ENCODE assay signal across 27 cellular contexts in genomic region chr15:56890038-56890437, GRCh38.
"Had no signal": no experiment of that assay in that cellular context is flagged by ENCODE, and none has a peak within 500 bp of the region (broad histone marks: within the 10 kb centered on the region; RNA-seq: fewer than 3 reads in every experiment).

No MANE protein-coding gene starts in this region.

- FAIRE-seq: colon, endometrium, endothelial cell of umbilical vein, frontal cortex had no signal

- H3K27me3 Mint-ChIP-seq: dendritic cell treated with granulocyte-macrophage colony-stimulating factor and Interleukin-4, amounts not matched to agents 40 ng/mL and 50 ng/mL, for 4 days; effector memory CD8-positive, alpha-beta T cell had no signal

- H3K27me3 ChIP-seq: colonic mucosa, dorsolateral prefrontal cortex, esophagus muscularis mucosa, esophagus squamous epithelium, foreskin keratinocyte, gastrocnemius medialis, gastroesophageal sphincter, heart left ventricle, heart right ventricle had no signal

- H3K36me3 ChIP-seq: colonic mucosa, esophagus squamous epithelium, gastrocnemius medialis, gastroesophageal sphincter had no signal

- H3K27ac Mint-ChIP-seq: dendritic cell treated with granulocyte-macrophage colony-stimulating factor and Interleukin-4, amounts not matched to agents 40 ng/mL and 50 ng/mL, for 4 days; effector memory CD8-positive, alpha-beta T cell; endodermal cell had no signal

- H3K4me3 ChIP-seq: colonic mucosa, coronary artery, dorsolateral prefrontal cortex, esophagus muscularis mucosa, esophagus squamous epithelium, gastrocnemius medialis, gastroesophageal sphincter, heart left ventricle, heart right ventricle had no signal

- H3K9me3 ChIP-seq: colonic mucosa, esophagus muscularis mucosa, esophagus squamous epithelium, gastrocnemius medialis, gastroesophageal sphincter, heart left ventricle, heart right ventricle had no signal

- ATAC-seq: effector memory CD8-positive, alpha-beta T cell; esophagus mucosa; foreskin keratinocyte; gastrocnemius medialis; gastroesophageal sphincter; heart left ventricle; heart right ventricle had no signal

- DNase-seq: colonic mucosa; cortex of kidney; dermis blood vessel endothelial cell; dorsolateral prefrontal cortex; effector CD4-positive, alpha-beta T cell; effector CD8-positive, alpha-beta T cell; effector memory CD4-positive, alpha-beta T cell; effector memory CD8-positive, alpha-beta T cell; endodermal cell; esophagus squamous epithelium; foreskin keratinocyte; foreskin melanocyte; gastrocnemius medialis; glutamatergic neuron; head of caudate nucleus; heart left ventricle; heart right ventricle had no signal

- H3K27ac ChIP-seq: colonic mucosa, coronary artery, epithelial cell of prostate, esophagus muscularis mucosa, esophagus squamous epithelium, foreskin keratinocyte, gastrocnemius medialis, gastroesophageal sphincter, heart right ventricle had no signal

- H3K9me3 Mint-ChIP-seq: dendritic cell treated with granulocyte-macrophage colony-stimulating factor and Interleukin-4, amounts not matched to agents 40 ng/mL and 50 ng/mL, for 4 days; effector memory CD8-positive, alpha-beta T cell; endodermal cell had no signal

- H3K4me3 Mint-ChIP-seq: dendritic cell treated with granulocyte-macrophage colony-stimulating factor and Interleukin-4, amounts not matched to agents 40 ng/mL and 50 ng/mL, for 4 days; effector memory CD8-positive, alpha-beta T cell; endodermal cell had no signal
